ENCODE assay signal across 8 cellular contexts in genomic region chr1:109509176-109510134, GRCh38. TPM values are rescaled to one million over a fixed set of nuclear protein-coding genes. Genes with fewer than 3 reads are reported as not detected.
DNase-seq lines count a peak whose midpoint lies in the region; ATAC-seq, FAIRE-seq and TF ChIP-seq lines count a peak whose summit lies in the region.

A gene with protein sequence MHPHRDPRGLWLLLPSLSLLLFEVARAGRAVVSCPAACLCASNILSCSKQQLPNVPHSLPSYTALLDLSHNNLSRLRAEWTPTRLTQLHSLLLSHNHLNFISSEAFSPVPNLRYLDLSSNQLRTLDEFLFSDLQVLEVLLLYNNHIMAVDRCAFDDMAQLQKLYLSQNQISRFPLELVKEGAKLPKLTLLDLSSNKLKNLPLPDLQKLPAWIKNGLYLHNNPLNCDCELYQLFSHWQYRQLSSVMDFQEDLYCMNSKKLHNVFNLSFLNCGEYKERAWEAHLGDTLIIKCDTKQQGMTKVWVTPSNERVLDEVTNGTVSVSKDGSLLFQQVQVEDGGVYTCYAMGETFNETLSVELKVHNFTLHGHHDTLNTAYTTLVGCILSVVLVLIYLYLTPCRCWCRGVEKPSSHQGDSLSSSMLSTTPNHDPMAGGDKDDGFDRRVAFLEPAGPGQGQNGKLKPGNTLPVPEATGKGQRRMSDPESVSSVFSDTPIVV (minus strand): TSS chr1:109509727. CDS start chr1:109508912, 815 bp downstream.

- no peak for DNase-seq in GM12864 (ENCODE audit: low read depth)
- DNase-seq in SK-N-DZ (ENCODE audit: low spot score), result peak; percentile 47
- DNase-seq in activated naive CD8-positive, alpha-beta T cell treated with anti-CD3 and anti-CD28 coated beads for 36 hours, result peak; percentile 74
- peak; percentile 78 for DNase-seq in left cardiac atrium
- peak; percentile 42 for DNase-seq in putamen (ENCODE audit: low spot score)
- DNase-seq in RCC 7860 (ENCODE audit: low spot score), result no peak

- peak within 1 kb of the TSS; percentile 89 for H3K27ac Mint-ChIP-seq in activated naive CD8-positive, alpha-beta T cell treated with anti-CD3 and anti-CD28 coated beads for 36 hours

- H3K4me3 Mint-ChIP-seq in activated naive CD8-positive, alpha-beta T cell treated with anti-CD3 and anti-CD28 coated beads for 36 hours, result peak within 1 kb of the TSS; percentile 88

- ATAC-seq in HG03520 (IDR thresholded peaks at IDR 0.05; ENCODE audit: unreplicated experiment), result peak; percentile 44
- peak; percentile 87 to 88 for ATAC-seq in left cardiac atrium
- no peak for ATAC-seq in GM21526 (IDR thresholded peaks at IDR 0.05; ENCODE audit: low FRiP score, unreplicated experiment)

- no peak for FAIRE-seq in RCC 7860 (lab: Jason Lieb, UNC)

- TF ChIP-seq CTCF in GM12864 (IDR thresholded peaks at IDR 0.05; ENCODE audit: low read depth, low read length, missing control alignments), result no peak

- H3K36me3 Mint-ChIP-seq in activated naive CD8-positive, alpha-beta T cell treated with anti-CD3 and anti-CD28 coated beads for 36 hours, result peaks cover 2% of the 10 kb centered on the region

- H3K9me3 Mint-ChIP-seq in activated naive CD8-positive, alpha-beta T cell treated with anti-CD3 and anti-CD28 coated beads for 36 hours, result no peaks in the 10 kb centered on the region

- H3K27me3 Mint-ChIP-seq in activated naive CD8-positive, alpha-beta T cell treated with anti-CD3 and anti-CD28 coated beads for 36 hours, result no peaks in the 10 kb centered on the region

- H3K4me1 Mint-ChIP-seq in activated naive CD8-positive, alpha-beta T cell treated with anti-CD3 and anti-CD28 coated beads for 36 hours, result peaks cover 45% of the 10 kb centered on the region

- peak within 1 kb of the TSS; percentile 48 for H3K4me3 ChIP-seq in GM12864 (ENCODE audit: low read depth, low read length)

- intact Hi-C loops in left cardiac atrium (cut with DNase I), result no loop called here

RNA-seq across cellular contexts. Expression of the gene that starts here (rescaled TPM):
- 3.3 and 4.5 TPM in 2 replicates for polyA plus RNA-seq in SK-N-DZ (2014; cell fraction: cytosol; rRNA removed)
- 2.1 and 2.6 TPM in 2 replicates for polyA plus RNA-seq in SK-N-DZ (2014; cell fraction: nucleus; rRNA removed)
- total RNA-seq in activated naive CD8-positive, alpha-beta T cell treated with anti-CD3 and anti-CD28 coated beads for 36 hours, result 1 to 10 TPM; 2.1 to 2.5 TPM
- 10 to 100 TPM in 1 of 2 donors, 1 to 10 TPM in 1; 9.3 to 12.6 TPM for total RNA-seq in left cardiac atrium

Comparison
In these comparisons a context has a peak if more than half of its experiments do, and no peak if none do; other contexts are left out.
1. DNase-seq: peak in SK-N-DZ (single experiment), activated naive CD8-positive, alpha-beta T cell treated with anti-CD3 and anti-CD28 coated beads for 36 hours (single experiment), left cardiac atrium (single experiment) and putamen (single experiment); none in GM12864 (single experiment) and RCC 7860 (single experiment).